Comparison of ENCODE assay signal across 26 cellular contexts in genomic region chr4:142778430-142778829, GRCh38.
DNase-seq lines count a peak whose midpoint lies in the region; ATAC-seq, FAIRE-seq and TF ChIP-seq lines count a peak whose summit lies in the region.
"Had no signal": no experiment of that assay in that cellular context is flagged by ENCODE, and none has a peak within 500 bp of the region (broad histone marks: within the 10 kb centered on the region; RNA-seq: fewer than 3 reads in every experiment).

No MANE protein-coding gene starts in this region.

- CTCF ChIA-PET in activated naive CD4-positive, alpha-beta T cell treated with anti-CD3 and anti-CD28 coated beads for 36 hours (lab: Charles Lee), result no interaction called here

- no peaks in the 10 kb centered on the region for H3K9me3 Mint-ChIP-seq in activated naive CD4-positive, alpha-beta T cell treated with anti-CD3 and anti-CD28 coated beads, Interleukin-2, amount 50 U/mL, for 24 hours
- peaks cover 2% of the 10 kb centered on the region for H3K9me3 Mint-ChIP-seq in activated naive CD4-positive, alpha-beta T cell treated with anti-CD3 and anti-CD28 coated beads for 36 hours
- peaks cover 4% of the 10 kb centered on the region for H3K9me3 Mint-ChIP-seq in astrocyte (ENCODE audit: unreplicated experiment)
- no peaks in the 10 kb centered on the region for H3K9me3 Mint-ChIP-seq in activated T-helper 17 cell treated with anti-CD3 and anti-CD28 coated beads, Interleukin-2, amount 50 U/mL, for 72 hours
- H3K9me3 Mint-ChIP-seq: activated B cell treated with CpG ODN at 0.5 μM for 24 hours; activated CD8-positive, alpha-beta T cell treated with anti-CD3 and anti-CD28 coated beads for 36 hours had no signal

- no peaks in the 10 kb centered on the region for H3K79me2 ChIP-seq in astrocyte (ENCODE audit: insufficient read depth, low read length)

- H3K4me1 Mint-ChIP-seq in activated naive CD4-positive, alpha-beta T cell treated with anti-CD3 and anti-CD28 coated beads, Interleukin-2, amount 50 U/mL, for 24 hours, result no peaks in the 10 kb centered on the region
- H3K4me1 Mint-ChIP-seq in activated naive CD4-positive, alpha-beta T cell treated with anti-CD3 and anti-CD28 coated beads for 36 hours (ENCODE audit: low read depth), result peaks cover 5% of the 10 kb centered on the region
- no peaks in the 10 kb centered on the region for H3K4me1 Mint-ChIP-seq in astrocyte (ENCODE audit: low read depth, unreplicated experiment)
- H3K4me1 Mint-ChIP-seq in activated T-helper 17 cell treated with anti-CD3 and anti-CD28 coated beads, Interleukin-2, amount 50 U/mL, for 72 hours, result no peaks in the 10 kb centered on the region
- H3K4me1 Mint-ChIP-seq: activated B cell treated with CpG ODN at 0.5 μM for 24 hours had no signal

- H3K4me3 ChIP-seq in astrocyte (ENCODE audit: insufficient read depth, low read depth, low read length) (no peak overlapping the region), fibroblast of pulmonary artery (replicated peaks; ENCODE audit: low read depth, low read length) (no peak overlapping the region), Peyer's patch (no peak overlapping the region)
- H3K4me3 ChIP-seq: body of pancreas, lung, upper lobe of left lung had no signal

- H3K27me3 Mint-ChIP-seq in activated naive CD4-positive, alpha-beta T cell treated with anti-CD3 and anti-CD28 coated beads, Interleukin-2, amount 50 U/mL, for 24 hours, result no peaks in the 10 kb centered on the region
- no peaks in the 10 kb centered on the region for H3K27me3 Mint-ChIP-seq in activated naive CD4-positive, alpha-beta T cell treated with anti-CD3 and anti-CD28 coated beads for 36 hours (ENCODE audit: low read depth)
- H3K27me3 Mint-ChIP-seq in astrocyte (ENCODE audit: low read depth, unreplicated experiment), result no peaks in the 10 kb centered on the region
- H3K27me3 Mint-ChIP-seq in activated T-helper 17 cell treated with anti-CD3 and anti-CD28 coated beads, Interleukin-2, amount 50 U/mL, for 72 hours, result no peaks in the 10 kb centered on the region
- H3K27me3 Mint-ChIP-seq: activated B cell treated with CpG ODN at 0.5 μM for 24 hours; activated CD8-positive, alpha-beta T cell treated with anti-CD3 and anti-CD28 coated beads for 36 hours; CD4-positive, CD25-positive, alpha-beta regulatory T cell had no signal

- intact Hi-C loops in activated naive CD4-positive, alpha-beta T cell treated with anti-CD3 and anti-CD28 coated beads for 36 hours (cut with micrococcal nuclease), result no loop called here

- no peak overlapping the region for H3K27ac ChIP-seq in astrocyte (ENCODE audit: low read depth, low read length)
- no peak overlapping the region for H3K27ac ChIP-seq in Peyer's patch
- H3K27ac ChIP-seq: body of pancreas, neutrophil, RWPE1, upper lobe of left lung had no signal

- peaks cover 3% of the 10 kb centered on the region for H3K4me1 ChIP-seq in astrocyte (ENCODE audit: insufficient read depth, low read length)
- H3K4me1 ChIP-seq in Peyer's patch, result no peaks in the 10 kb centered on the region
- H3K4me1 ChIP-seq: body of pancreas, upper lobe of left lung had no signal

- no peaks in the 10 kb centered on the region for H4K20me1 ChIP-seq in astrocyte (ENCODE audit: insufficient read depth, low read length)

- H3K4me2 ChIP-seq in astrocyte (ENCODE audit: low read length), result no peak overlapping the region

- FAIRE-seq in astrocyte (lab: Jason Lieb, UNC), result no peak
- FAIRE-seq: frontal cortex, GM12892 had no signal

- no peak overlapping the region for H3K4me3 Mint-ChIP-seq in activated naive CD4-positive, alpha-beta T cell treated with anti-CD3 and anti-CD28 coated beads, Interleukin-2, amount 50 U/mL, for 24 hours
- H3K4me3 Mint-ChIP-seq in activated naive CD4-positive, alpha-beta T cell treated with anti-CD3 and anti-CD28 coated beads for 36 hours, result no peak overlapping the region
- H3K4me3 Mint-ChIP-seq in astrocyte (ENCODE audit: unreplicated experiment), result no peak overlapping the region
- no peak overlapping the region for H3K4me3 Mint-ChIP-seq in activated T-helper 17 cell treated with anti-CD3 and anti-CD28 coated beads, Interleukin-2, amount 50 U/mL, for 72 hours
- H3K4me3 Mint-ChIP-seq: activated B cell treated with CpG ODN at 0.5 μM for 24 hours; activated CD8-positive, alpha-beta T cell treated with anti-CD3 and anti-CD28 coated beads for 36 hours; CD4-positive, CD25-positive, alpha-beta regulatory T cell had no signal

- H3K9me3 ChIP-seq in astrocyte (ENCODE audit: insufficient read depth, low read depth, low read length) (no peaks in the 10 kb centered on the region), Peyer's patch (no peaks in the 10 kb centered on the region)
- H3K9me3 ChIP-seq: body of pancreas, neutrophil, upper lobe of left lung had no signal

- H3K36me3 ChIP-seq in astrocyte (ENCODE audit: insufficient read depth, low read length) (no peaks in the 10 kb centered on the region), Peyer's patch (no peaks in the 10 kb centered on the region)
- H3K36me3 ChIP-seq: neutrophil, upper lobe of left lung had no signal

- peak overlapping the region; percentile 9 for H3K27ac Mint-ChIP-seq in activated naive CD4-positive, alpha-beta T cell treated with anti-CD3 and anti-CD28 coated beads, Interleukin-2, amount 50 U/mL, for 24 hours
- H3K27ac Mint-ChIP-seq in activated naive CD4-positive, alpha-beta T cell treated with anti-CD3 and anti-CD28 coated beads for 36 hours, result no peak overlapping the region
- H3K27ac Mint-ChIP-seq in astrocyte (ENCODE audit: unreplicated experiment), result no peak overlapping the region
- no peak overlapping the region for H3K27ac Mint-ChIP-seq in activated T-helper 17 cell treated with anti-CD3 and anti-CD28 coated beads, Interleukin-2, amount 50 U/mL, for 72 hours
- H3K27ac Mint-ChIP-seq: activated B cell treated with CpG ODN at 0.5 μM for 24 hours; activated CD8-positive, alpha-beta T cell treated with anti-CD3 and anti-CD28 coated beads for 36 hours; CD4-positive, CD25-positive, alpha-beta regulatory T cell had no signal

- no peak overlapping the region for H3K9ac ChIP-seq in astrocyte (ENCODE audit: low read length)

- no peaks in the 10 kb centered on the region for H3K27me3 ChIP-seq in astrocyte (ENCODE audit: insufficient read depth, low read length)
- H3K27me3 ChIP-seq in Peyer's patch, result no peaks in the 10 kb centered on the region
- H3K27me3 ChIP-seq: body of pancreas, neutrophil, upper lobe of left lung had no signal

- no peak overlapping the region for H2AFZ ChIP-seq in astrocyte (ENCODE audit: low read depth, low read length)

- TF ChIP-seq POLR2A in Peyer's patch (IDR thresholded peaks at IDR 0.05), result no peak

- DNase-seq in activated naive CD4-positive, alpha-beta T cell treated with anti-CD3 and anti-CD28 coated beads for 36 hours, result no peak
- DNase-seq in astrocyte (ENCODE audit: low read depth) (peak; percentile 66), fibroblast of pulmonary artery (ENCODE audit: low read depth) (peak; percentile 27), NCI-H2171 (lab: John Stamatoyannopoulos, UW) (no peak), NOMO-1 (lab: John Stamatoyannopoulos, UW; ENCODE audit: unreplicated experiment in 2 of 2) (no peak), Peyer's patch (no peak)
- DNase-seq: 8988T; activated B cell treated with CpG ODN at 0.5 μM for 24 hours; activated CD8-positive, alpha-beta T cell treated with anti-CD3 and anti-CD28 coated beads for 36 hours; activated naive CD4-positive, alpha-beta T cell treated with anti-CD3 and anti-CD28 coated beads, Interleukin-2, amount 50 U/mL, for 16 hours; body of pancreas; CD4-positive, CD25-positive, alpha-beta regulatory T cell; cortex of kidney; hippocampal formation; islet precursor cell; Kasumi-1; NCI-H510A treated with DMSO at 0.1 percent for 48 hours; upper lobe of left lung had no signal

- no peak for TF ChIP-seq CTCF in astrocyte (IDR thresholded peaks at IDR 0.05; ENCODE audit: insufficient read depth, low read depth, low read length)
- TF ChIP-seq CTCF in fibroblast of pulmonary artery (IDR thresholded peaks at IDR 0.05; ENCODE audit: low read length, missing control alignments), result no peak
- no peak for TF ChIP-seq CTCF in Peyer's patch (IDR thresholded peaks at IDR 0.05)

- peaks cover 2% of the 10 kb centered on the region for H3K36me3 Mint-ChIP-seq in activated naive CD4-positive, alpha-beta T cell treated with anti-CD3 and anti-CD28 coated beads, Interleukin-2, amount 50 U/mL, for 24 hours
- H3K36me3 Mint-ChIP-seq in activated naive CD4-positive, alpha-beta T cell treated with anti-CD3 and anti-CD28 coated beads for 36 hours (ENCODE audit: low read depth), result peaks cover 8% of the 10 kb centered on the region
- H3K36me3 Mint-ChIP-seq in astrocyte (ENCODE audit: low read depth, unreplicated experiment), result no peaks in the 10 kb centered on the region
- H3K36me3 Mint-ChIP-seq in activated T-helper 17 cell treated with anti-CD3 and anti-CD28 coated beads, Interleukin-2, amount 50 U/mL, for 72 hours (ENCODE audit: low read depth), result no peaks in the 10 kb centered on the region

- no peak for ATAC-seq in activated T-helper 17 cell treated with anti-CD3 and anti-CD28 coated beads, Interleukin-2, amount 50 U/mL, for 72 hours (replicated peaks)
- ATAC-seq: activated CD8-positive, alpha-beta T cell treated with anti-CD3 and anti-CD28 coated beads for 36 hours; body of pancreas; SK-N-SH treated with all-trans-retinoic acid at 6 μM for 48 hours had no signal

Comparison
In these comparisons a context has a peak if more than half of its experiments do, and no peak if none do; other contexts are left out.
1. DNase-seq: peak in astrocyte (single experiment) and fibroblast of pulmonary artery (single experiment); none in activated naive CD4-positive, alpha-beta T cell treated with anti-CD3 and anti-CD28 coated beads for 36 hours (single experiment), NCI-H2171 (single experiment), NOMO-1 (0 of 2) and Peyer's patch (0 of 3).